ENCODE assay signal across 12 cellular contexts in the genomic region with DNA sequence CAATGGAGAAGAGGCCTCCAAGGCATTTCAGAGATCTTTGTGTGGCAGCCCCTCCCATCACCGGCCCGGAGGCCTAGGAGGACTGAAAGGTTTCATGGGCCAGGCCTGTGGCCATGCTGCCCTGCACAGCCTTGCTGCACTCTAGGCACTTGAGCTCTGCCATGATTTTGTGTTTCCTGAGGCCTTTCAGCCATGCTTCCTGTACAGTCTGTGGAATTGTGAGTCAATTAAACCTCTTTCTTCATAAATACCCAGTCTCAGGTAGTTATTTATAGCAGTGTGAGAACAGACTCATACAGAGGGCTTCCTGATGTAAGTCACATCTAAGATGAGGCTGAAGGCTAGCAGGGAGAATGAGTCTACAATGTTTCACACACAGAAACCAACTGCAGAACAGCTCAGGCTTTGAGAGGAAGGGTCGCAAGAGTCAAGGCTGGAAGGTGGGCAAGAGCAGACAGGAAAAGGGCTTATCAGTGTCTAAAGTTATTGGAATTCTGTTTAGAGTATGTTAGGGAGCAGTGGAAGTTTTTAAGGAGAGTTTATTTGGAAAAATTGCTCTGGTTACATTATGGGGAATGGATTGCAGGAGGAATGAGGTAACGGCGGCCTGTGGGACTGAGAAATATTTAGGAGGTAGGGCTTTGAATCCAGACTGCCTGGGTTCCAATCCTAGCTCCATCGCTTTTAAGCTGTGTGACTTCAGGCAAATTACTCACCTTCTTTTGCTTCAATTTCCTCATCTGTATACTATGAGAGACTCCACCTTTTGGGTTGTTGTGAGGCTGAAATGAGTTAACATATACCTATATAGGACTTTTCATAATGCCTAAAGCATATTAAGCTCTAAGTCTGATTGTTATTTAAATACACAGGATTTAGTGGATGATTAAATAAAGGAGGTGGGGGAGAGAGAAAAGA.
DNase-seq lines count a peak whose midpoint lies in the region; ATAC-seq, FAIRE-seq and TF ChIP-seq lines count a peak whose summit lies in the region.
"Had no signal": no experiment of that assay in that cellular context is flagged by ENCODE, and none has a peak within 500 bp of the region (broad histone marks: within the 10 kb centered on the region; RNA-seq: fewer than 3 reads in every experiment).

No MANE protein-coding gene starts in this region.

- H3K36me3 Mint-ChIP-seq in GM23338 (ENCODE audit: low read depth), result no peaks in the 10 kb centered on the region; the same call in 1 of the 3 replicates
- H3K36me3 Mint-ChIP-seq in astrocyte (ENCODE audit: low read depth, unreplicated experiment), result peaks cover under 1% of the 10 kb centered on the region
- no peaks in the 10 kb centered on the region for H3K36me3 Mint-ChIP-seq in naive B cell
- no peaks in the 10 kb centered on the region for H3K36me3 Mint-ChIP-seq in activated naive CD4-positive, alpha-beta T cell treated with anti-CD3 and anti-CD28 coated beads for 36 hours (ENCODE audit: low read depth)

- no peak overlapping the region for H3K4me2 ChIP-seq in GM23338
- H3K4me2 ChIP-seq in astrocyte (ENCODE audit: low read length), result peak overlapping the region; percentile 32

- intact Hi-C loops in right cardiac atrium (cut with DNase I), result no loop called here
- intact Hi-C loops in activated naive CD4-positive, alpha-beta T cell treated with anti-CD3 and anti-CD28 coated beads for 36 hours (cut with micrococcal nuclease), result no loop called here

- DNase-seq in GM06990 (ENCODE audit: extremely low read depth, insufficient read length) (peak; percentile 64), GM23338 (ENCODE audit: low spot score) (no peak), astrocyte (ENCODE audit: low read depth) (peak; percentile 60), naive B cell (no peak), NOMO-1 (lab: John Stamatoyannopoulos, UW; ENCODE audit: unreplicated experiment in 2 of 2) (no peak), right cardiac atrium (no peak)
- DNase-seq in activated naive CD4-positive, alpha-beta T cell treated with anti-CD3 and anti-CD28 coated beads for 36 hours, result no peak
- DNase-seq: erythroblast, NCI-H146 had no signal

- WGBS in right cardiac atrium, result 82% methylated on average over 6 of the region's 6 CpGs

- peak overlapping the region; percentile 38; the same call in 1 of the 2 replicates for H2AFZ ChIP-seq in GM23338
- H2AFZ ChIP-seq in astrocyte (ENCODE audit: low read depth, low read length), result peak overlapping the region; percentile 69

- no peak overlapping the region for H3K4me3 ChIP-seq in GM06990 (replicated peaks; ENCODE audit: low read depth, low read length)
- H3K4me3 ChIP-seq in GM23338, result no peak overlapping the region
- no peak overlapping the region for H3K4me3 ChIP-seq in astrocyte (ENCODE audit: insufficient read depth, low read depth, low read length)
- H3K4me3 ChIP-seq in right cardiac atrium (ENCODE audit: low read length), result no peak overlapping the region

- H3F3A ChIP-seq in GM23338 (replicated peaks; ENCODE audit: low read depth), result no peaks in the 10 kb centered on the region

- H3K27ac Mint-ChIP-seq in GM23338, result no peak overlapping the region
- peak overlapping the region; percentile 94 for H3K27ac Mint-ChIP-seq in astrocyte (ENCODE audit: unreplicated experiment)
- H3K27ac Mint-ChIP-seq in naive B cell, result peak overlapping the region in 5 of 6 donors; percentile 2 to 86 (median 12)
- H3K27ac Mint-ChIP-seq in activated naive CD4-positive, alpha-beta T cell treated with anti-CD3 and anti-CD28 coated beads for 36 hours, result no peak overlapping the region

- H3K4me1 Mint-ChIP-seq in GM23338 (peaks cover 2% of the 10 kb centered on the region; the same call in 1 of the 3 replicates), astrocyte (ENCODE audit: low read depth, unreplicated experiment) (peaks cover 46% of the 10 kb centered on the region), naive B cell (peaks cover 28 to 49% (median 32%) of the 10 kb centered on the region in 3 donors)
- H3K4me1 Mint-ChIP-seq in activated naive CD4-positive, alpha-beta T cell treated with anti-CD3 and anti-CD28 coated beads for 36 hours (ENCODE audit: low read depth), result no peaks in the 10 kb centered on the region

- H3K9me3 ChIP-seq in astrocyte (ENCODE audit: insufficient read depth, low read depth, low read length), result no peaks in the 10 kb centered on the region
- H3K9me3 ChIP-seq in right cardiac atrium (ENCODE audit: control insufficient read depth, low read length), result no peaks in the 10 kb centered on the region

- CTCF ChIA-PET in activated naive CD4-positive, alpha-beta T cell treated with anti-CD3 and anti-CD28 coated beads for 36 hours (lab: Charles Lee), result interaction anchor here (0.8 kb wide), 1 partner anchor 22 kb away, joined by 4 read pairs; no protein-coding TSS in a partner anchor

- H3K4me3 Mint-ChIP-seq in GM23338, result no peak overlapping the region
- H3K4me3 Mint-ChIP-seq in astrocyte (ENCODE audit: unreplicated experiment), result no peak overlapping the region
- peak overlapping the region in 3 of 8 donors; percentile 13 to 74 (median 63) for H3K4me3 Mint-ChIP-seq in naive B cell
- H3K4me3 Mint-ChIP-seq in activated naive CD4-positive, alpha-beta T cell treated with anti-CD3 and anti-CD28 coated beads for 36 hours, result no peak overlapping the region

- H3K27me3 ChIP-seq in GM06990 (replicated peaks; ENCODE audit: control insufficient read depth, insufficient read depth, low read length) (no peaks in the 10 kb centered on the region), GM23338 (ENCODE audit: insufficient read depth) (no peaks in the 10 kb centered on the region), astrocyte (ENCODE audit: insufficient read depth, low read length) (no peaks in the 10 kb centered on the region), right cardiac atrium (ENCODE audit: control insufficient read depth, insufficient read depth) (no peaks in the 10 kb centered on the region)

- H3K27ac ChIP-seq in GM23338 (ENCODE audit: low read depth) (no peak overlapping the region), astrocyte (ENCODE audit: low read depth, low read length) (peak overlapping the region; percentile 83), right cardiac atrium (ENCODE audit: low read length) (no peak overlapping the region)

- H3K27me3 Mint-ChIP-seq in GM23338 (ENCODE audit: insufficient read depth, low read depth, poor library complexity) (peaks cover 4% of the 10 kb centered on the region), astrocyte (ENCODE audit: low read depth, unreplicated experiment) (no peaks in the 10 kb centered on the region), naive B cell (no peaks in the 10 kb centered on the region)
- H3K27me3 Mint-ChIP-seq in activated naive CD4-positive, alpha-beta T cell treated with anti-CD3 and anti-CD28 coated beads for 36 hours (ENCODE audit: low read depth), result peaks cover 5% of the 10 kb centered on the region

- no peak for TF ChIP-seq CTCF in GM06990 (IDR thresholded peaks at IDR 0.05; ENCODE audit: insufficient read depth, low read length, poor library complexity, severe bottlenecking)
- TF ChIP-seq CTCF in GM23338 (conservative IDR thresholded peaks at IDR 0.05; ENCODE audit: low read depth in 2 of 2), result no peak
- TF ChIP-seq CTCF in astrocyte (IDR thresholded peaks at IDR 0.05; ENCODE audit: insufficient read depth, low read depth, low read length), result no peak

- H3K79me2 ChIP-seq in GM23338 (replicated peaks; ENCODE audit: insufficient read depth) (no peaks in the 10 kb centered on the region), astrocyte (ENCODE audit: insufficient read depth, low read length) (no peaks in the 10 kb centered on the region)

- H3K9me3 Mint-ChIP-seq in GM23338 (peaks cover 7% of the 10 kb centered on the region), astrocyte (ENCODE audit: unreplicated experiment) (peaks cover 2% of the 10 kb centered on the region), naive B cell (peaks cover 2 to 16% (median 10%) of the 10 kb centered on the region in 7 donors)
- no peaks in the 10 kb centered on the region for H3K9me3 Mint-ChIP-seq in activated naive CD4-positive, alpha-beta T cell treated with anti-CD3 and anti-CD28 coated beads for 36 hours

- peak overlapping the region; percentile 52 for H3K9ac ChIP-seq in astrocyte (ENCODE audit: low read length)

- peaks cover 8% of the 10 kb centered on the region; the same call in 1 of the 2 replicates for H3K9me2 ChIP-seq in GM23338 (ENCODE audit: insufficient read depth)

- H3K36me3 ChIP-seq in GM06990 (ENCODE audit: control insufficient read depth, insufficient read depth, low read length) (no peaks in the 10 kb centered on the region), GM23338 (ENCODE audit: insufficient read depth) (no peaks in the 10 kb centered on the region), astrocyte (ENCODE audit: insufficient read depth, low read length) (no peaks in the 10 kb centered on the region)

- H4K20me1 ChIP-seq in GM23338 (replicated peaks; ENCODE audit: insufficient read depth) (no peaks in the 10 kb centered on the region), astrocyte (ENCODE audit: insufficient read depth, low read length) (no peaks in the 10 kb centered on the region)

- H3K4me1 ChIP-seq in GM23338 (ENCODE audit: insufficient read depth), result no peaks in the 10 kb centered on the region
- peaks cover 24% of the 10 kb centered on the region for H3K4me1 ChIP-seq in astrocyte (ENCODE audit: insufficient read depth, low read length)
- H3K4me1 ChIP-seq in right cardiac atrium (ENCODE audit: control insufficient read depth, insufficient read depth, low read length), result no peaks in the 10 kb centered on the region

- ATAC-seq in GM23338 (no peak), naive B cell (ENCODE audit: low read depth in 2 of 2) (no peak), HG03457 (IDR thresholded peaks at IDR 0.05; ENCODE audit: unreplicated experiment) (no peak), right cardiac atrium (no peak)
- ATAC-seq: HCT116 had no signal

- peak; percentile 39 for FAIRE-seq in astrocyte (lab: Jason Lieb, UNC)
- FAIRE-seq: islet of Langerhans had no signal

TF ChIP-seq in GM23338, 12 proteins besides CTCF, POLR2A, EP300 and RAD21 (continues in another document):
- no peak for TF ChIP-seq NANOG (IDR thresholded peaks at IDR 0.05; ENCODE audit: borderline replicate concordance)

Comparison
In these comparisons a context has a peak if more than half of its experiments do, and no peak if none do; other contexts are left out.
1. DNase-seq: peak in GM06990 (single experiment) and astrocyte (single experiment); none in GM23338 (single experiment), naive B cell (single experiment), NOMO-1 (0 of 2), right cardiac atrium (0 of 3) and activated naive CD4-positive, alpha-beta T cell treated with anti-CD3 and anti-CD28 coated beads for 36 hours (single experiment).
2. H3K27ac Mint-ChIP-seq: peak in astrocyte (single experiment) and naive B cell (5 of 6); none in GM23338 (single experiment) and activated naive CD4-positive, alpha-beta T cell treated with anti-CD3 and anti-CD28 coated beads for 36 hours (single experiment).